ENCODE assay signal across 1 cellular context in the genomic region with DNA sequence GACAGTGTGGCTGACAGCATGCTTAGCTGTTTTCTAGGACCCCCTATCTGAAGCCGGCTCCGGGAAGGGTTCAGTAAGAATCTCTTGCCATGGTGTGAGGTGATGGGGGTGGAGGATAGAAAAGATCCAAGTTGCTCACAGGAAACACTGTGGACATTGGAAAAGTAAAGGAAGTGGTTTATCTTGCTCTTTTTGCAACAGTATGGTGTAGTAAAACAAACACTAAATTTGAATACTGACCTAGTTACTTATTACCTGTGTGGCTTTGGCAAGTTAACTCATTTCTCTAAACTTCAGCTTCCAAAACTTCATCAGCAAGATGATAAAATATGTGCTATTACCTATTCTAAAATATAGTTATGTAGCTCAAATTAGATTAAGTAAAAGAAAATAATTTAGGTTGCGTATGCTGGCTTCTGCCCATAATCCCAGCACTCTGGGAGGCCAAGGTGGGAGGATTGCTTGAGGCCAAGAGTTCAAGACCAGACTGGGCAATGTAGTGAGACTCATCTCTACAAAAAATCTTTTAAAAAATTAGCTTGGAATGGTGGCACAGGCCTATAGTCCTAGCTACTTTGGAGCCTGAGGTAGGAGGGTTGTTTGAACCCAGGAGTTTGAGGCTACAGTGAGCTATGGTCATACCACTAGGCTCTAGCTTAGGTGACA.
TF ChIP-seq lines count a peak whose summit lies in the region.

No MANE protein-coding gene starts in this region.

TF ChIP-seq in GM23338, 12 proteins besides CTCF, POLR2A, EP300 and RAD21 (continued from another document):
- TF ChIP-seq, protein P1, sequence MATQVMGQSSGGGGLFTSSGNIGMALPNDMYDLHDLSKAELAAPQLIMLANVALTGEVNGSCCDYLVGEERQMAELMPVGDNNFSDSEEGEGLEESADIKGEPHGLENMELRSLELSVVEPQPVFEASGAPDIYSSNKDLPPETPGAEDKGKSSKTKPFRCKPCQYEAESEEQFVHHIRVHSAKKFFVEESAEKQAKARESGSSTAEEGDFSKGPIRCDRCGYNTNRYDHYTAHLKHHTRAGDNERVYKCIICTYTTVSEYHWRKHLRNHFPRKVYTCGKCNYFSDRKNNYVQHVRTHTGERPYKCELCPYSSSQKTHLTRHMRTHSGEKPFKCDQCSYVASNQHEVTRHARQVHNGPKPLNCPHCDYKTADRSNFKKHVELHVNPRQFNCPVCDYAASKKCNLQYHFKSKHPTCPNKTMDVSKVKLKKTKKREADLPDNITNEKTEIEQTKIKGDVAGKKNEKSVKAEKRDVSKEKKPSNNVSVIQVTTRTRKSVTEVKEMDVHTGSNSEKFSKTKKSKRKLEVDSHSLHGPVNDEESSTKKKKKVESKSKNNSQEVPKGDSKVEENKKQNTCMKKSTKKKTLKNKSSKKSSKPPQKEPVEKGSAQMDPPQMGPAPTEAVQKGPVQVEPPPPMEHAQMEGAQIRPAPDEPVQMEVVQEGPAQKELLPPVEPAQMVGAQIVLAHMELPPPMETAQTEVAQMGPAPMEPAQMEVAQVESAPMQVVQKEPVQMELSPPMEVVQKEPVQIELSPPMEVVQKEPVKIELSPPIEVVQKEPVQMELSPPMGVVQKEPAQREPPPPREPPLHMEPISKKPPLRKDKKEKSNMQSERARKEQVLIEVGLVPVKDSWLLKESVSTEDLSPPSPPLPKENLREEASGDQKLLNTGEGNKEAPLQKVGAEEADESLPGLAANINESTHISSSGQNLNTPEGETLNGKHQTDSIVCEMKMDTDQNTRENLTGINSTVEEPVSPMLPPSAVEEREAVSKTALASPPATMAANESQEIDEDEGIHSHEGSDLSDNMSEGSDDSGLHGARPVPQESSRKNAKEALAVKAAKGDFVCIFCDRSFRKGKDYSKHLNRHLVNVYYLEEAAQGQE (IDR thresholded peaks at IDR 0.05; ENCODE audit: unreplicated experiment) = no peak
- TF ChIP-seq CREB1 (CRISPR knock-in tag; IDR thresholded peaks at IDR 0.05; ENCODE audit: low read depth) (no peak), JUNB (IDR thresholded peaks at IDR 0.05; ENCODE audit: unreplicated experiment) (no peak)
